In genomic region chr1:78492376-78492950, GRCh38 we compare ENCODE assay signal across 13 cellular contexts. TPM values are rescaled to one million over a fixed set of nuclear protein-coding genes. Genes with fewer than 3 reads are reported as not detected.
A peak's percentile ranks its signal among the peaks of the same experiment; 100 is the strongest.
DNase-seq lines count a peak whose midpoint lies in the region; ATAC-seq and TF ChIP-seq lines count a peak whose summit lies in the region.
"Had no signal": no experiment of that assay in that cellular context is flagged by ENCODE, and none has a peak within 500 bp of the region (broad histone marks: within the 10 kb centered on the region; RNA-seq: fewer than 3 reads in every experiment).

No MANE protein-coding gene starts in this region.

- peaks cover 0 to 4% (median 0%) of the 10 kb centered on the region in 4 donors for H3K4me1 ChIP-seq in transverse colon
- H3K4me1 ChIP-seq: ascending aorta had no signal

- H3K36me3 ChIP-seq in transverse colon, result no peaks in the 10 kb centered on the region
- H3K36me3 ChIP-seq: ascending aorta had no signal

- TF ChIP-seq POLR2A in transverse colon (IDR thresholded peaks at IDR 0.05), result no peak

- in situ Hi-C loops in transverse colon (cut with MboI; ENCODE audit: low pct_ligation_motif_present in 1 of 4, low pct_unique_long_range_greater_than_20kb in 1 of 4, low sequenced_read_pairs in 3 of 4), result no loop called here

- H3K4me3 Mint-ChIP-seq in glutamatergic neuron (ENCODE audit: unreplicated experiment), result peak overlapping the region; percentile 97

- peaks cover 4% of the 10 kb centered on the region for H3K27me3 Mint-ChIP-seq in glutamatergic neuron (ENCODE audit: unreplicated experiment)

- WGBS in transverse colon (ENCODE audit: low coverage in 1 of 2), 2 donors, result 55 to 73% methylated on average over 6 to 12 of the region's 12 CpGs

- no peak overlapping the region for H3K27ac Mint-ChIP-seq in glutamatergic neuron (ENCODE audit: unreplicated experiment)

- H3K9me3 ChIP-seq in transverse colon, result no peaks in the 10 kb centered on the region
- H3K9me3 ChIP-seq: ascending aorta had no signal

- no peak for ATAC-seq in GM21367 (IDR thresholded peaks at IDR 0.05; ENCODE audit: unreplicated experiment)

- DNase-seq in NOMO-1 (lab: John Stamatoyannopoulos, UW; ENCODE audit: unreplicated experiment in 2 of 2) (peak; percentile 25 to 68), NOMO-1 treated with dmso at 0.1 percent for 144 hours (lab: John Stamatoyannopoulos, UW; ENCODE audit: unreplicated experiment) (no peak), RPMI7951 (ENCODE audit: low read depth) (peak; percentile 79), glutamatergic neuron (no peak), transverse colon (no peak), NCI-H1417 (lab: John Stamatoyannopoulos, UW) (no peak), inferior parietal cortex (ENCODE audit: extremely low spot score) (no peak)
- DNase-seq: activated T-cell treated with anti-CD3 and anti-CD28 coated beads, Interleukin-2, amount 50 U/mL, for 48 hours; DMS79 treated with DMSO at 0.1 percent for 48 hours; NCI-H524 treated with DMSO at 0.1 percent for 48 hours had no signal

- H3K9me3 Mint-ChIP-seq in glutamatergic neuron (ENCODE audit: unreplicated experiment), result peaks cover 4% of the 10 kb centered on the region

- H3K27me3 ChIP-seq in transverse colon, result peaks cover 22% of the 10 kb centered on the region
- H3K27me3 ChIP-seq: ascending aorta had no signal

- no peak for TF ChIP-seq EP300 in transverse colon (IDR thresholded peaks at IDR 0.05; ENCODE audit: low read depth)

- TF ChIP-seq CTCF in glutamatergic neuron (IDR thresholded peaks at IDR 0.05; ENCODE audit: partially characterized antibody, unreplicated experiment) (no peak), transverse colon (IDR thresholded peaks at IDR 0.05) (no peak)

- peak overlapping the region; percentile 60 to 81 (median 72) for H3K27ac ChIP-seq in transverse colon
- H3K27ac ChIP-seq: SK-N-MC had no signal

- intact Hi-C loops in transverse colon (cut with DNase I; ENCODE audit: low total_unique reads), result no loop called here

- H3K36me3 Mint-ChIP-seq in glutamatergic neuron (ENCODE audit: unreplicated experiment), result no peaks in the 10 kb centered on the region

- peak overlapping the region in 2 of 4 donors; percentile 36 to 47 for H3K4me3 ChIP-seq in transverse colon

- peaks cover 6% of the 10 kb centered on the region for H3K4me1 Mint-ChIP-seq in glutamatergic neuron (ENCODE audit: low read depth, unreplicated experiment)

RNA-seq across cellular contexts. Expression of gene PTGFR, which starts 1.7 kb away (rescaled TPM):
- 31.3 and 39.9 TPM in 2 replicates for total RNA-seq in RPMI7951 (2014; rRNA removed; shearing (Covaris generic))
- total RNA-seq in glutamatergic neuron (ENCODE audit: unreplicated experiment), result not detected
- total RNA-seq in transverse colon, result 1 to 10 TPM in 2 of 4 donors, under 1 TPM in 2; 0.40 to 4.1 (median 0.97) TPM

Comparison
In these comparisons a context has a peak if more than half of its experiments do, and no peak if none do; other contexts are left out.
1. DNase-seq: peak in NOMO-1 (2 of 2) and RPMI7951 (single experiment); none in NOMO-1 treated with dmso at 0.1 percent for 144 hours (single experiment), glutamatergic neuron (single experiment), transverse colon (single experiment), NCI-H1417 (0 of 3) and inferior parietal cortex (single experiment).